Comparison of ENCODE assay signal across 8 cellular contexts in the genomic region with DNA sequence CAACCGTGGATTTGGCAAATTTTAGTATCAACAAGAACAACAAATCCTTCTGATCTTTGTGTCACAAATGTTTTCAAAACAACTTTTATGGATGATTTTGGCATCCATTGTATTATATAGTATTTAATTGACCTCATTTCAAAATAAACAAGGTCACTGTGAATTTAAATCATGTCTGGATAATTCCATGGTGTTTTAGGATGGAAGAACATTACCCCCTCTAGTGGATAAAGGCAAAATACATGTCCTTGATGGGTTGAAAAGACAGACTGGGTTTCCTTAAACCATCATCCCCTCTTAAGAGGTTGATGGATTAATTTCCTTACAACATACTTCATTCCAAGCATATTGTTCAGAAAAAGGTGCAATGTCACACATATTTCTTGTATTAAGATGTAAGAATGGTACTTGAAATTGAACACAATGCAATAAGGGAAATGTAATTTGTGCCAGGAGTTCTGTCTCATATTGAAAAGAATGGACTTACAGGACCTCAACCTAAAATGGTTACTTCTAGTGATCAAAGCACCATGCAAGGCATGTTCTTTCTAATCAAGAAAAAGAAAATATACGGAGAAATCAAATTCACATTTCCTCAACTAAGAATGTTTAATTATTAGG.
A peak's percentile ranks its signal among the peaks of the same experiment; 100 is the strongest.
DNase-seq lines count a peak whose midpoint lies in the region; ATAC-seq, FAIRE-seq and TF ChIP-seq lines count a peak whose summit lies in the region.

No MANE protein-coding gene starts in this region.

- H3K4me3 ChIP-seq in K562 = no peak overlapping the region
- H3K4me3 ChIP-seq in liver (ENCODE audit: low read depth in 1 of 3, low read length in 3 of 3) = no peak overlapping the region

- H3K36me3 ChIP-seq in K562 (ENCODE audit: control insufficient read depth, insufficient read depth, low read length) = no peaks in the 10 kb centered on the region
- no peaks in the 10 kb centered on the region for H3K36me3 ChIP-seq in liver (ENCODE audit: control insufficient read depth in 4 of 4, insufficient read depth in 3 of 4, low read depth in 1 of 4, low read length in 3 of 4)

- POLR2A ChIA-PET in K562 (lab: Yijun Ruan, JAX) = no interaction called here

- H3K9me1 ChIP-seq in K562 (ENCODE audit: control insufficient read depth, insufficient read depth, low read length) = no peaks in the 10 kb centered on the region

- WGBS in K562 (ENCODE audit: insufficient coverage, low coverage, missing lambda C conversion rate) = 3% methylated on average over 2 of the region's 2 CpGs
- 39% methylated on average over 2 of the region's 2 CpGs for WGBS in liver

- CTCF ChIA-PET in K562 (lab: Yijun Ruan, JAX; ENCODE audit: low intra/inter-chr PET ratio) = interaction anchor here (0.6 to 1.0 kb wide), 2 partner anchors 11 to 181 kb away, joined by 3 read pairs; no protein-coding TSS in a partner anchor

- TF ChIP-seq CTCF in K562 (IDR thresholded peaks at IDR 0.05 in 2 of 3, conservative IDR thresholded peaks at IDR 0.05 in 1 of 3; ENCODE audit: insufficient read depth in 2 of 3, low read depth in 1 of 3, low read length in 3 of 3) = peak; percentile 37 to 59 (median 46); a peak in 5 of 6 replicates
- peak; percentile 66 for TF ChIP-seq CTCF in liver (IDR thresholded peaks at IDR 0.05; ENCODE audit: low read depth, low read length, missing input control)

- ATAC-seq in K562 (peak; percentile 57; the same call in 1 of the 3 replicates), HG02852 (IDR thresholded peaks at IDR 0.05; ENCODE audit: unreplicated experiment) (no peak), HG03565 (IDR thresholded peaks at IDR 0.05; ENCODE audit: unreplicated experiment) (no peak), HG03460 (IDR thresholded peaks at IDR 0.05; ENCODE audit: unreplicated experiment) (no peak)

- H3K9ac ChIP-seq in K562 (ENCODE audit: insufficient read depth in 1 of 2, low read depth in 2 of 2, low read length in 2 of 2) (no peak overlapping the region), liver (ENCODE audit: low read depth in 1 of 2, low read length in 2 of 2) (no peak overlapping the region)

- in situ Hi-C loops in K562 (cut with MboI) = loop anchor here (10.0 kb wide), 1 partner anchor 178 kb away; no protein-coding TSS in a partner anchor

- TF ChIP-seq POLR2A in K562 (conservative IDR thresholded peaks at IDR 0.05) = no peak

- H3K9me3 ChIP-seq in K562 (replicated peaks; ENCODE audit: control insufficient read depth, insufficient read depth, low read depth, low read length) (no peaks in the 10 kb centered on the region), liver (ENCODE audit: control insufficient read depth in 4 of 4, low read length in 3 of 4) (no peaks in the 10 kb centered on the region)

- DNase-seq in NCI-H2171 treated with DMSO at 0.1 percent for 48 hours (lab: John Stamatoyannopoulos, UW) = peak; percentile 24
- no peak for DNase-seq in NCI-H2171 (lab: John Stamatoyannopoulos, UW)
- peak; percentile 46 for DNase-seq in NCI-H2107 treated with DMSO at 0.1 percent for 48 hours (lab: John Stamatoyannopoulos, UW; ENCODE audit: unreplicated experiment)
- DNase-seq in K562 (ENCODE audit: extremely low read depth in 1 of 4, low spot score in 3 of 4) = peak; percentile 13 to 39 (median 20)

- FAIRE-seq in K562 (lab: Jason Lieb, UNC) = no peak

- TF ChIP-seq RAD21 in K562 (CRISPR knock-in tag; conservative IDR thresholded peaks at IDR 0.05 in 1 of 2, IDR thresholded peaks at IDR 0.05 in 1 of 2) (peak; percentile 44 to 64), liver (IDR thresholded peaks at IDR 0.05) (peak; percentile 90 to 92)

- H2AFZ ChIP-seq in K562 (ENCODE audit: low read depth, low read length) = no peak overlapping the region

- no TSS peak for BruUV-seq in K562 (replicated peaks; lab: Mats Ljungman, UMichigan)

- H3K27me3 ChIP-seq in K562 (ENCODE audit: control insufficient read depth in 2 of 2, insufficient read depth in 2 of 2, low read length in 2 of 2) (no peaks in the 10 kb centered on the region), liver (ENCODE audit: control insufficient read depth in 4 of 4, insufficient read depth in 4 of 4, low read length in 3 of 4) (no peaks in the 10 kb centered on the region)

- intact Hi-C loops in K562 (cut with micrococcal nuclease) = loop anchor here (5.0 kb wide), 1 partner anchor 585 kb away; no protein-coding TSS in a partner anchor

- H3K79me2 ChIP-seq in K562 (ENCODE audit: control insufficient read depth, insufficient read depth, low read length) = no peaks in the 10 kb centered on the region

- no peak overlapping the region for H3K4me2 ChIP-seq in K562 (ENCODE audit: insufficient read depth, low read length)

- no peak for TF ChIP-seq EP300 in K562 (IDR thresholded peaks at IDR 0.05; ENCODE audit: low read length)

- H3K4me1 ChIP-seq in K562 (replicated peaks in 1 of 2; ENCODE audit: control insufficient read depth in 2 of 2, insufficient read depth in 2 of 2, low read length in 2 of 2) (no peaks in the 10 kb centered on the region), liver (ENCODE audit: control insufficient read depth in 4 of 4, insufficient read depth in 4 of 4, low read length in 3 of 4) (peaks cover 0 to 9% (median 5%) of the 10 kb centered on the region in 4 donors)

- H4K20me1 ChIP-seq in K562 (replicated peaks; ENCODE audit: control insufficient read depth, insufficient read depth, low read length) = no peaks in the 10 kb centered on the region

- H3K27ac ChIP-seq in K562 (ENCODE audit: extremely low read depth, low read depth, low read length) = no peak overlapping the region
- H3K27ac ChIP-seq in liver (ENCODE audit: low read depth in 1 of 2, low read length in 2 of 2) = no peak overlapping the region

TF ChIP-seq in K562, 482 proteins besides CTCF, POLR2A, EP300 and RAD21:
- no peak for TF ChIP-seq PML (IDR thresholded peaks at IDR 0.05; ENCODE audit: low read length)
- TF ChIP-seq E2F3 (CRISPR knock-in tag; IDR thresholded peaks at IDR 0.05) = no peak
- TF ChIP-seq DEAF1 (CRISPR knock-in tag; IDR thresholded peaks at IDR 0.05) = 0 out of 2 replicates have a peak, but pooled peaks have one; percentile 6
- no peak for TF ChIP-seq SETDB1 (IDR thresholded peaks at IDR 0.05; ENCODE audit: low read length)
TF ChIP-seq in K562: peak in this region for 1.

TF ChIP-seq in liver, 16 proteins besides CTCF, POLR2A, EP300 and RAD21:
- TF ChIP-seq HNF4A (conservative IDR thresholded peaks at IDR 0.05) (peak in 1 of 2 donors; percentile 7), RXRA (IDR thresholded peaks at IDR 0.05) (peak in 1 of 2 donors; percentile 17), GABPA (IDR thresholded peaks at IDR 0.05 in 1 of 2, conservative IDR thresholded peaks at IDR 0.05 in 1 of 2) (no peak)
